1 cellular context compared by ENCODE assay signal in the genomic region with DNA sequence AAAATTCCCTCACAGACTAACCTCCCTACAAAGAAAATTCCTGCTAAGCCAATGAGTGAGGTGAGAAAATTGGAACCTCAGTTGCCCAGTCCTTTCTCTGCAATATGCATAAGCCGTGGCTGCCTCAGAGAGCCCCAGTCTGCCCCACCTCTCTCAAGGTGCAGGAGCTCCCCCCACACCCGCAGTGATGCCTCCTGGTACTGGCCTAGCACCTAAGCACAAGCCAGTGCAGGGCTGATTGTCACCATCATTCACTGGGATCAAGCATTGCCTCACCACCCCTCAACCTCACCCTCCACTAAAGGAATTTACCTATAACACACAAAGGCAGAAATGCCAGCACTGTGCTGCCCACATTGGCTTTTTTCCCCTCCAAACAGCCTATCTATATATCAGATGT.
TF ChIP-seq lines count a peak whose summit lies in the region.

No MANE protein-coding gene starts in this region.

TF ChIP-seq in GM23338, 12 proteins besides CTCF, POLR2A, EP300 and RAD21 (continued from another document):
- no peak for TF ChIP-seq REST (IDR thresholded peaks at IDR 0.05; ENCODE audit: unreplicated experiment)
- TF ChIP-seq EZH2 (IDR thresholded peaks at IDR 0.05; ENCODE audit: low read depth, unreplicated experiment), result no peak
- TF ChIP-seq EZH2phosphoT487 (IDR thresholded peaks at IDR 0.05; ENCODE audit: unreplicated experiment), result no peak
- TF ChIP-seq ZNF114 (CRISPR knock-in tag; IDR thresholded peaks at IDR 0.05), result no peak
- no peak for TF ChIP-seq CREB1 (CRISPR knock-in tag; IDR thresholded peaks at IDR 0.05; ENCODE audit: low read depth)
- TF ChIP-seq ZNF331 (CRISPR knock-in tag; IDR thresholded peaks at IDR 0.05; ENCODE audit: low read depth), result no peak
- TF ChIP-seq NANOG (IDR thresholded peaks at IDR 0.05; ENCODE audit: borderline replicate concordance), result no peak
- TF ChIP-seq ETS1 (IDR thresholded peaks at IDR 0.05), result no peak
